In genomic region chr14:28059254-28059653, GRCh38 we compare ENCODE assay signal across 24 cellular contexts.
"Had no signal": no experiment of that assay in that cellular context is flagged by ENCODE, and none has a peak within 500 bp of the region (broad histone marks: within the 10 kb centered on the region; RNA-seq: fewer than 3 reads in every experiment).

No MANE protein-coding gene starts in this region.

- H3K36me3 Mint-ChIP-seq: activated CD4-positive, alpha-beta memory T cell treated with anti-CD3 and anti-CD28 coated beads for 36 hours; activated naive CD4-positive, alpha-beta T cell treated with anti-CD3 and anti-CD28 coated beads, Interleukin-2, amount 10 ng/mL, durations not matched to agents 7 days and 5 days; activated naive CD8-positive, alpha-beta T cell treated with anti-CD3 and anti-CD28 coated beads for 36 hours; T-cell had no signal

- H3K4me3 ChIP-seq: cardiac muscle cell, SK-N-MC had no signal

- ATAC-seq: activated T-cell treated with anti-CD3 and anti-CD28 coated beads, Interleukin-2, amount 50 U/mL, for 4 hours; activated T-helper 17 cell treated with anti-CD3 and anti-CD28 coated beads, Interleukin-2, amount 50 U/mL, for 72 hours; T-cell had no signal

- H3K27me3 ChIP-seq: brain microvascular endothelial cell, cardiac muscle cell had no signal

- H3K36me3 ChIP-seq: brain microvascular endothelial cell, cardiac muscle cell had no signal

- H3K27ac Mint-ChIP-seq: activated CD4-positive, alpha-beta memory T cell treated with anti-CD3 and anti-CD28 coated beads for 36 hours; activated CD4-positive, alpha-beta T cell treated with anti-CD3 and anti-CD28 coated beads, Interleukin-2, amount 10 ng/mL, durations not matched to agents 7 days and 5 days; activated naive CD4-positive, alpha-beta T cell treated with anti-CD3 and anti-CD28 coated beads, Interleukin-2, amount 10 ng/mL, durations not matched to agents 7 days and 5 days; activated naive CD8-positive, alpha-beta T cell treated with anti-CD3 and anti-CD28 coated beads for 36 hours; activated T-helper 17 cell treated with anti-CD3 and anti-CD28 coated beads, Interleukin-2, amount 50 U/mL, for 72 hours; T-cell had no signal

- H3K4me3 Mint-ChIP-seq: activated CD4-positive, alpha-beta memory T cell treated with anti-CD3 and anti-CD28 coated beads for 36 hours; activated CD4-positive, alpha-beta T cell treated with anti-CD3 and anti-CD28 coated beads, Interleukin-2, amount 10 ng/mL, durations not matched to agents 7 days and 5 days; activated naive CD4-positive, alpha-beta T cell treated with anti-CD3 and anti-CD28 coated beads, Interleukin-2, amount 10 ng/mL, durations not matched to agents 7 days and 5 days; activated naive CD8-positive, alpha-beta T cell treated with anti-CD3 and anti-CD28 coated beads for 36 hours; activated T-cell treated with anti-CD3 and anti-CD28 coated beads, Interleukin-2, amount 50 U/mL, for 4 hours; activated T-helper 17 cell treated with anti-CD3 and anti-CD28 coated beads, Interleukin-2, amount 50 U/mL, for 72 hours; T-cell had no signal

- FAIRE-seq: TTC549 had no signal

- H3K27me3 Mint-ChIP-seq: activated CD4-positive, alpha-beta memory T cell treated with anti-CD3 and anti-CD28 coated beads for 36 hours; activated CD4-positive, alpha-beta T cell treated with anti-CD3 and anti-CD28 coated beads, Interleukin-2, amount 10 ng/mL, durations not matched to agents 7 days and 5 days; activated naive CD4-positive, alpha-beta T cell treated with anti-CD3 and anti-CD28 coated beads, Interleukin-2, amount 10 ng/mL, durations not matched to agents 7 days and 5 days; activated naive CD8-positive, alpha-beta T cell treated with anti-CD3 and anti-CD28 coated beads for 36 hours; activated T-helper 17 cell treated with anti-CD3 and anti-CD28 coated beads, Interleukin-2, amount 50 U/mL, for 72 hours; T-cell had no signal

- H3K4me1 Mint-ChIP-seq: activated CD4-positive, alpha-beta T cell treated with anti-CD3 and anti-CD28 coated beads, Interleukin-2, amount 10 ng/mL, durations not matched to agents 7 days and 5 days; activated naive CD4-positive, alpha-beta T cell treated with anti-CD3 and anti-CD28 coated beads, Interleukin-2, amount 10 ng/mL, durations not matched to agents 7 days and 5 days; activated naive CD8-positive, alpha-beta T cell treated with anti-CD3 and anti-CD28 coated beads for 36 hours; activated T-helper 17 cell treated with anti-CD3 and anti-CD28 coated beads, Interleukin-2, amount 50 U/mL, for 72 hours; T-cell had no signal

- H3K27ac ChIP-seq: brain microvascular endothelial cell, cardiac muscle cell, SK-N-MC had no signal

- DNase-seq: activated CD4-positive, alpha-beta memory T cell treated with anti-CD3 and anti-CD28 coated beads for 36 hours; activated CD4-positive, alpha-beta T cell treated with anti-CD3 and anti-CD28 coated beads, Interleukin-2, amount 10 ng/mL, durations not matched to agents 7 days and 5 days; activated CD4-positive, CD25-positive, alpha-beta regulatory T cell; activated CD8-positive, alpha-beta memory T cell treated with anti-CD3 and anti-CD28 coated beads for 24 hours; activated gamma-delta T cell; activated naive CD4-positive, alpha-beta T cell treated with anti-CD3 and anti-CD28 coated beads, Interleukin-2, amount 10 ng/mL, durations not matched to agents 7 days and 5 days; activated naive CD8-positive, alpha-beta T cell treated with anti-CD3 and anti-CD28 coated beads for 36 hours; activated T-cell treated with anti-CD3 and anti-CD28 coated beads, Interleukin-2, amount 50 U/mL, for 4 hours; brain microvascular endothelial cell; IMR-90; Kasumi-1; KBM-7; NCI-H1048; NCI-H1694; NCI-H2081; NCI-H774; SIG-M5; T-cell; T-helper 2 cell; T1000 had no signal
